Comparison of ENCODE assay signal across 18 cellular contexts in the genomic region with DNA sequence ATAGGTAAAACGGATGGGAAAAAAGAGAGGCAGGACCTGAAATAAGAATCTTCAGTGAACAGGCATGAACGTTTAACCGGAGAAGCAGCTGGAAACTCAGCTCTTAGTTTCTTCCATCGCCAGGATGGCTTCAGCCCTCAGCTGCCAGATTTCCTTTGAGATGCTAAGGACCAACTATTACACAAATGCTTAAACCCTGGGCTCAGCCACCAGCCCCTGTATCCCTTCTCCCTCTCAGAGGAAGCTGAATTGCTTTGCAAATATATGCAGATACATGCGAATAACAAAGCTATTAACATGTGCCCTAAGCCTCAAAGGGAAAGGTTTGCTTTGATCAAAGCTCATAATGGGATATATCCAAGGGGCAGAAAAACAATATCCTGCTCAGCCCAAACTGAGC.
DNase-seq lines count a peak whose midpoint lies in the region; ATAC-seq and TF ChIP-seq lines count a peak whose summit lies in the region.
"Had no signal": no experiment of that assay in that cellular context is flagged by ENCODE, and none has a peak within 500 bp of the region (broad histone marks: within the 10 kb centered on the region; RNA-seq: fewer than 3 reads in every experiment).

No MANE protein-coding gene starts in this region.

- H3K4me2 ChIP-seq in mesendoderm (ENCODE audit: low read length), result no peak overlapping the region

- no CpG with 5 or more reads among the region's 5 CpGs for WGBS in iPS DF 6.9 (ENCODE audit: insufficient coverage, insufficient read length)
- no CpG with 5 or more reads among the region's 5 CpGs for WGBS in mesendoderm (ENCODE audit: extremely low coverage, insufficient coverage, low lambda C conversion rate)
- 40 to 43% methylated on average over 5 of the region's 5 CpGs for WGBS in upper lobe of left lung, 2 donors

- H2BK120ac ChIP-seq in mesendoderm (ENCODE audit: low read depth, low read length), result no peak overlapping the region

- no peaks in the 10 kb centered on the region for H3K36me3 Mint-ChIP-seq in WTC11

- H4K5ac ChIP-seq in mesendoderm (ENCODE audit: low read length), result no peak overlapping the region

- no peak overlapping the region for H3K4ac ChIP-seq in mesendoderm (ENCODE audit: low read depth, low read length)

- no peaks in the 10 kb centered on the region for H3K79me1 ChIP-seq in mesendoderm (ENCODE audit: low read length)

- no peak overlapping the region for H2BK5ac ChIP-seq in mesendoderm (ENCODE audit: low read length)

- DNase-seq in WTC11 (ENCODE audit: low spot score) (peak; percentile 57), iPS DF 6.9 (ENCODE audit: low read depth, low spot score) (peak; percentile 75), mesendoderm (no peak), upper lobe of left lung (no peak), NCI-H128 (lab: John Stamatoyannopoulos, UW; ENCODE audit: unreplicated experiment) (no peak), NCI-H1092 treated with DMSO at 0.1 percent for 48 hours (lab: John Stamatoyannopoulos, UW) (no peak)
- DNase-seq: BE2C, EL, HCEC 1CT, MM.1S, NCI-H1048, NCI-H1436 treated with DMSO at 0.1 percent for 48 hours, NCI-H1930, NCI-H2227 treated with DMSO at 0.1 percent for 48 hours, NCI-H510A treated with DMSO at 0.1 percent for 48 hours, PC-3, Right ventricle myocardium superior had no signal

- H3K4me3 ChIP-seq in HUES48 (ENCODE audit: low read depth, low read length), result peak overlapping the region; percentile 39
- H3K4me3 ChIP-seq in iPS DF 6.9 (ENCODE audit: low read length), result no peak overlapping the region
- H3K4me3 ChIP-seq in mesendoderm (ENCODE audit: low read length), result no peak overlapping the region
- H3K4me3 ChIP-seq in upper lobe of left lung, result no peak overlapping the region

- H3K56ac ChIP-seq in mesendoderm (ENCODE audit: low read length), result no peak overlapping the region

- H3K4me3 Mint-ChIP-seq in WTC11, result peak overlapping the region; percentile 35

- H3K9me3 Mint-ChIP-seq in WTC11, result no peaks in the 10 kb centered on the region

- H2AK5ac ChIP-seq in mesendoderm (ENCODE audit: low read length), result no peak overlapping the region

- peaks cover 79% of the 10 kb centered on the region for H3K4me1 Mint-ChIP-seq in WTC11

- TF ChIP-seq POLR2A in upper lobe of left lung (IDR thresholded peaks at IDR 0.05), result no peak

- POLR2A ChIA-PET in WTC11 (lab: Charles Lee), result interaction anchor here (0.8 kb wide), 1 partner anchor 25 kb away, joined by 6 read pairs; no protein-coding TSS in a partner anchor

- peak overlapping the region; percentile 95 for H3K27ac Mint-ChIP-seq in WTC11

- H3K36me3 ChIP-seq in HUES48 (ENCODE audit: control insufficient read depth, insufficient read depth, low read length) (no peaks in the 10 kb centered on the region), iPS DF 6.9 (ENCODE audit: control insufficient read depth, insufficient read depth, low read length) (no peaks in the 10 kb centered on the region), mesendoderm (ENCODE audit: control insufficient read depth, insufficient read depth, low read length) (no peaks in the 10 kb centered on the region), upper lobe of left lung (no peaks in the 10 kb centered on the region)
- H3K36me3 ChIP-seq: BE2C had no signal

- H3K9ac ChIP-seq in HUES48 (ENCODE audit: low read depth, low read length), result no peak overlapping the region; the same call in 1 of the 2 replicates
- H3K9ac ChIP-seq in mesendoderm (ENCODE audit: low read length), result no peak overlapping the region

- no peak overlapping the region for H3K18ac ChIP-seq in mesendoderm (ENCODE audit: low read length)

- H3K27me3 ChIP-seq in HUES48 (ENCODE audit: control insufficient read depth, insufficient read depth, low read length) (no peaks in the 10 kb centered on the region), iPS DF 6.9 (ENCODE audit: control insufficient read depth, insufficient read depth, low read length) (no peaks in the 10 kb centered on the region), mesendoderm (ENCODE audit: insufficient read depth, low read length, poor library complexity) (no peaks in the 10 kb centered on the region), upper lobe of left lung (no peaks in the 10 kb centered on the region)
- H3K27me3 ChIP-seq: BE2C had no signal

- CTCF ChIA-PET in WTC11 (lab: Charles Lee), result interaction anchor here (0.6 to 1.8 kb wide), 9 partner anchors 10 to 608 kb away, joined by 3 to 12 read pairs (median 3); partner anchors contain the start of genes DAB1 and OMA1

- H4K8ac ChIP-seq in mesendoderm (ENCODE audit: low read depth, low read length), result no peak overlapping the region

- H2BK15ac ChIP-seq in mesendoderm (replicated peaks; ENCODE audit: low read depth), result no peak overlapping the region

- H3K4me1 ChIP-seq in HUES48 (ENCODE audit: control insufficient read depth, insufficient read depth, low read length) (peaks cover 53% of the 10 kb centered on the region), iPS DF 6.9 (ENCODE audit: control insufficient read depth, insufficient read depth, low read length) (peaks cover 10% of the 10 kb centered on the region), mesendoderm (ENCODE audit: control insufficient read depth, low read depth, low read length) (peaks cover 10% of the 10 kb centered on the region), upper lobe of left lung (no peaks in the 10 kb centered on the region)
- H3K4me1 ChIP-seq: BE2C had no signal

- H3K27me3 Mint-ChIP-seq in WTC11 (ENCODE audit: low read depth), result no peaks in the 10 kb centered on the region

- H3K27ac ChIP-seq in HUES48 (ENCODE audit: low read depth, low read length) (peak overlapping the region; percentile 85), iPS DF 6.9 (ENCODE audit: low read length) (peak overlapping the region; percentile 92), mesendoderm (ENCODE audit: low read depth, low read length) (peak overlapping the region; percentile 9), upper lobe of left lung (no peak overlapping the region)

- TF ChIP-seq CTCF in WTC11 (IDR thresholded peaks at IDR 0.05) (no peak), upper lobe of left lung (IDR thresholded peaks at IDR 0.05) (no peak)

- no peak overlapping the region for H3K23ac ChIP-seq in mesendoderm (ENCODE audit: low read length)

- no peaks in the 10 kb centered on the region for H3K9me3 ChIP-seq in HUES48 (ENCODE audit: control insufficient read depth, insufficient read depth, low read length)
- H3K9me3 ChIP-seq in iPS DF 6.9 (ENCODE audit: control insufficient read depth, insufficient read depth, low read length), result no peaks in the 10 kb centered on the region
- no peaks in the 10 kb centered on the region for H3K9me3 ChIP-seq in upper lobe of left lung
- H3K9me3 ChIP-seq: BE2C had no signal

- no peak for TF ChIP-seq EP300 in upper lobe of left lung (IDR thresholded peaks at IDR 0.05)

- H3K79me2 ChIP-seq in mesendoderm (ENCODE audit: control insufficient read depth, insufficient read depth, low read length), result no peaks in the 10 kb centered on the region

- ATAC-seq in WTC11 (peak; percentile 89), upper lobe of left lung (ENCODE audit: low FRiP score in 2 of 2) (no peak)
- ATAC-seq: PC-3 had no signal

TF ChIP-seq in WTC11, 78 proteins besides CTCF, POLR2A, EP300 and RAD21 (continues in another document):
- TF ChIP-seq, protein P1, sequence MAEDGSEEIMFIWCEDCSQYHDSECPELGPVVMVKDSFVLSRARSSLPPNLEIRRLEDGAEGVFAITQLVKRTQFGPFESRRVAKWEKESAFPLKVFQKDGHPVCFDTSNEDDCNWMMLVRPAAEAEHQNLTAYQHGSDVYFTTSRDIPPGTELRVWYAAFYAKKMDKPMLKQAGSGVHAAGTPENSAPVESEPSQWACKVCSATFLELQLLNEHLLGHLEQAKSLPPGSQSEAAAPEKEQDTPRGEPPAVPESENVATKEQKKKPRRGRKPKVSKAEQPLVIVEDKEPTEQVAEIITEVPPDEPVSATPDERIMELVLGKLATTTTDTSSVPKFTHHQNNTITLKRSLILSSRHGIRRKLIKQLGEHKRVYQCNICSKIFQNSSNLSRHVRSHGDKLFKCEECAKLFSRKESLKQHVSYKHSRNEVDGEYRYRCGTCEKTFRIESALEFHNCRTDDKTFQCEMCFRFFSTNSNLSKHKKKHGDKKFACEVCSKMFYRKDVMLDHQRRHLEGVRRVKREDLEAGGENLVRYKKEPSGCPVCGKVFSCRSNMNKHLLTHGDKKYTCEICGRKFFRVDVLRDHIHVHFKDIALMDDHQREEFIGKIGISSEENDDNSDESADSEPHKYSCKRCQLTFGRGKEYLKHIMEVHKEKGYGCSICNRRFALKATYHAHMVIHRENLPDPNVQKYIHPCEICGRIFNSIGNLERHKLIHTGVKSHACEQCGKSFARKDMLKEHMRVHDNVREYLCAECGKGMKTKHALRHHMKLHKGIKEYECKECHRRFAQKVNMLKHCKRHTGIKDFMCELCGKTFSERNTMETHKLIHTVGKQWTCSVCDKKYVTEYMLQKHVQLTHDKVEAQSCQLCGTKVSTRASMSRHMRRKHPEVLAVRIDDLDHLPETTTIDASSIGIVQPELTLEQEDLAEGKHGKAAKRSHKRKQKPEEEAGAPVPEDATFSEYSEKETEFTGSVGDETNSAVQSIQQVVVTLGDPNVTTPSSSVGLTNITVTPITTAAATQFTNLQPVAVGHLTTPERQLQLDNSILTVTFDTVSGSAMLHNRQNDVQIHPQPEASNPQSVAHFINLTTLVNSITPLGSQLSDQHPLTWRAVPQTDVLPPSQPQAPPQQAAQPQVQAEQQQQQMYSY (CRISPR knock-in tag; IDR thresholded peaks at IDR 0.05), result no peak
- TF ChIP-seq, protein P2, sequence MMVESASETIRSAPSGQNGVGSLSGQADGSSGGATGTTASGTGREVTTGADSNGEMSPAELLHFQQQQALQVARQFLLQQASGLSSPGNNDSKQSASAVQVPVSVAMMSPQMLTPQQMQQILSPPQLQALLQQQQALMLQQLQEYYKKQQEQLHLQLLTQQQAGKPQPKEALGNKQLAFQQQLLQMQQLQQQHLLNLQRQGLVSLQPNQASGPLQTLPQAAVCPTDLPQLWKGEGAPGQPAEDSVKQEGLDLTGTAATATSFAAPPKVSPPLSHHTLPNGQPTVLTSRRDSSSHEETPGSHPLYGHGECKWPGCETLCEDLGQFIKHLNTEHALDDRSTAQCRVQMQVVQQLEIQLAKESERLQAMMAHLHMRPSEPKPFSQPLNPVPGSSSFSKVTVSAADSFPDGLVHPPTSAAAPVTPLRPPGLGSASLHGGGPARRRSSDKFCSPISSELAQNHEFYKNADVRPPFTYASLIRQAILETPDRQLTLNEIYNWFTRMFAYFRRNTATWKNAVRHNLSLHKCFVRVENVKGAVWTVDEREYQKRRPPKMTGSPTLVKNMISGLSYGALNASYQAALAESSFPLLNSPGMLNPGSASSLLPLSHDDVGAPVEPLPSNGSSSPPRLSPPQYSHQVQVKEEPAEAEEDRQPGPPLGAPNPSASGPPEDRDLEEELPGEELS (CRISPR knock-in tag; IDR thresholded peaks at IDR 0.05), result peak; percentile 25; the same call in 1 of the 2 replicates
- TF ChIP-seq SP1 (CRISPR knock-in tag; conservative IDR thresholded peaks at IDR 0.05), result peak; percentile 59; the same call in 1 of the 2 replicates
- no peak for TF ChIP-seq SMAD3 (CRISPR knock-in tag; IDR thresholded peaks at IDR 0.05; ENCODE audit: borderline replicate concordance)
- TF ChIP-seq TEAD1 (CRISPR knock-in tag; IDR thresholded peaks at IDR 0.05), result peak; percentile 87; the same call in 1 of the 2 replicates

Comparison
In these comparisons a context has a peak if more than half of its experiments do, and no peak if none do; other contexts are left out.
1. H3K27ac ChIP-seq: peak in HUES48 (single experiment), iPS DF 6.9 (single experiment) and mesendoderm (single experiment); none in upper lobe of left lung (0 of 4).
2. DNase-seq: peak in WTC11 (single experiment) and iPS DF 6.9 (single experiment); none in mesendoderm (single experiment), upper lobe of left lung (0 of 2), NCI-H128 (single experiment) and NCI-H1092 treated with DMSO at 0.1 percent for 48 hours (single experiment).